18 cellular contexts compared by ENCODE assay signal in the genomic region with DNA sequence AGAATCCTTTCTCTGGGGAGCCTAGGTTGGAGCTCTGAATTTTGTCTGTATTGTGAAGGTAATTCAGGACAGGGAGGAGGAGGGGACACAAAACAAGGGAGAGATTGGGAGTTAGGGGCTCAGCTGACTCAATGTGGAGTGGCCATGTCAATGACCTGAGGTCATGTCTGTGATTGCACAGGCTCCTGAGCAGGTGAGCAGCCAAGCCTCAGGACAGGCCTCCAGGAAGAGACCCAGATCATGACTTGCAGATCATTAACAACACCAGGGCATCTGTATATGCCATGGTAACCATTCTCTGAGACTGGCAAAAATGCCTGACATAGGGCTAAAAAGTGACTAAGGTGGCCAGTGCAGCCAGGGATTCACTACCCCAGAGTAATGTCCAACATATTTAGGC. TPM values are rescaled to one million over a fixed set of nuclear protein-coding genes. Genes with fewer than 3 reads are reported as not detected.
DNase-seq lines count a peak whose midpoint lies in the region; ATAC-seq and TF ChIP-seq lines count a peak whose summit lies in the region.
"Had no signal": no experiment of that assay in that cellular context is flagged by ENCODE, and none has a peak within 500 bp of the region (broad histone marks: within the 10 kb centered on the region; RNA-seq: fewer than 3 reads in every experiment).

No MANE protein-coding gene starts in this region.

- no peak overlapping the region for H3K9ac ChIP-seq in BLaER1
- no peak overlapping the region for H3K9ac ChIP-seq in MM.1S (ENCODE audit: low read length)

- peak overlapping the region; percentile 0; the same call in 1 of the 2 replicates for H2AFZ ChIP-seq in MM.1S (ENCODE audit: low read length)
- H2AFZ ChIP-seq: GM23338 had no signal

- intact Hi-C loops in activated CD4-positive, alpha-beta T cell treated with anti-CD3 and anti-CD28 coated beads, Interleukin-2, amount 10 ng/mL, durations not matched to agents 24 days and 14 days (cut with micrococcal nuclease), result loop anchor here (5.0 kb wide), 2 partner anchors 46 to 79 kb away; a partner anchor contains a TSS
- intact Hi-C loops in right lobe of liver (cut with DNase I), result no loop called here

- H3K4me2 ChIP-seq in BLaER1, result peak overlapping the region; percentile 59
- no peak overlapping the region for H3K4me2 ChIP-seq in MM.1S (ENCODE audit: low read depth, low read length)
- H3K4me2 ChIP-seq: GM23338 had no signal

- no peak for TF ChIP-seq CTCF in MM.1S (IDR thresholded peaks at IDR 0.05; ENCODE audit: low read length)
- no peak for TF ChIP-seq CTCF in right lobe of liver (IDR thresholded peaks at IDR 0.05)

- H3K4me1 Mint-ChIP-seq in activated CD4-positive, alpha-beta T cell treated with anti-CD3 and anti-CD28 coated beads, Interleukin-2, amount 10 ng/mL, durations not matched to agents 24 days and 14 days, result peaks cover 20% of the 10 kb centered on the region
- H3K4me1 Mint-ChIP-seq: GM23338 had no signal

- H3K27ac Mint-ChIP-seq in activated CD4-positive, alpha-beta T cell treated with anti-CD3 and anti-CD28 coated beads, Interleukin-2, amount 10 ng/mL, durations not matched to agents 24 days and 14 days, result peak overlapping the region; percentile 28
- H3K27ac Mint-ChIP-seq: CD8-positive, alpha-beta T cell; GM23338 had no signal

- H3K9me2 ChIP-seq in MM.1S (replicated peaks; ENCODE audit: insufficient read depth, low read length), result no peaks in the 10 kb centered on the region

- H3K27me3 Mint-ChIP-seq in activated CD4-positive, alpha-beta T cell treated with anti-CD3 and anti-CD28 coated beads, Interleukin-2, amount 10 ng/mL, durations not matched to agents 24 days and 14 days, result peaks cover 7% of the 10 kb centered on the region

- peaks cover 20% of the 10 kb centered on the region for H3K9me3 ChIP-seq in BLaER1
- no peaks in the 10 kb centered on the region for H3K9me3 ChIP-seq in MM.1S (replicated peaks; ENCODE audit: insufficient read depth, low read length)
- no peaks in the 10 kb centered on the region for H3K9me3 ChIP-seq in right lobe of liver

- peaks cover 13% of the 10 kb centered on the region for H3F3A ChIP-seq in MM.1S (ENCODE audit: insufficient read depth, low read length)

- H3K4me3 ChIP-seq in BLaER1 (no peak overlapping the region), MM.1S (ENCODE audit: low read length) (no peak overlapping the region), right lobe of liver (no peak overlapping the region)
- H3K4me3 ChIP-seq: GM23338 had no signal

- peak in 3 of 4 donors; percentile 50 to 78 (median 69) for ATAC-seq in right lobe of liver
- no peak for ATAC-seq in HG02981 (IDR thresholded peaks at IDR 0.05; ENCODE audit: unreplicated experiment)
- no peak for ATAC-seq in GM18868 (IDR thresholded peaks at IDR 0.05; ENCODE audit: unreplicated experiment)
- no peak for ATAC-seq in HG03342 (IDR thresholded peaks at IDR 0.05; ENCODE audit: unreplicated experiment)
- ATAC-seq: CD8-positive, alpha-beta T cell; GM23338 had no signal

- H3K4me3 Mint-ChIP-seq in activated CD4-positive, alpha-beta T cell treated with anti-CD3 and anti-CD28 coated beads, Interleukin-2, amount 10 ng/mL, durations not matched to agents 24 days and 14 days, result no peak overlapping the region
- H3K4me3 Mint-ChIP-seq: CD14-positive monocyte; CD8-positive, alpha-beta T cell; GM23338 had no signal

- no peak for TF ChIP-seq POLR2A in right lobe of liver (IDR thresholded peaks at IDR 0.05)

- H3K36me3 ChIP-seq in BLaER1 (no peaks in the 10 kb centered on the region), MM.1S (replicated peaks; ENCODE audit: insufficient read depth, low read length) (no peaks in the 10 kb centered on the region), right lobe of liver (no peaks in the 10 kb centered on the region)

- no peaks in the 10 kb centered on the region for H3K36me3 Mint-ChIP-seq in activated CD4-positive, alpha-beta T cell treated with anti-CD3 and anti-CD28 coated beads, Interleukin-2, amount 10 ng/mL, durations not matched to agents 24 days and 14 days (ENCODE audit: low read depth)
- H3K36me3 Mint-ChIP-seq: CD14-positive monocyte; CD8-positive, alpha-beta T cell had no signal

- DNase-seq in activated CD4-positive, alpha-beta T cell treated with anti-CD3 and anti-CD28 coated beads, Interleukin-2, amount 10 ng/mL, durations not matched to agents 24 days and 14 days, result no peak
- DNase-seq in activated CD4-positive, alpha-beta T cell treated with anti-CD3 and anti-CD28 coated beads for 4 hours, result no peak
- DNase-seq in MM.1S, result no peak
- no peak for DNase-seq in right lobe of liver
- DNase-seq: 8988T; AML-193; CD8-positive, alpha-beta T cell; COR-L47; DMS153; GF-D8; H7; KBM-7 had no signal

- H4K20me1 ChIP-seq in BLaER1 (no peaks in the 10 kb centered on the region), MM.1S (ENCODE audit: insufficient read depth, low read length) (no peaks in the 10 kb centered on the region)

- no peaks in the 10 kb centered on the region for H3K79me2 ChIP-seq in MM.1S (ENCODE audit: low read length)

- H3K4me1 ChIP-seq in BLaER1 (peaks cover 29% of the 10 kb centered on the region), MM.1S (ENCODE audit: low read length) (peaks cover 27% of the 10 kb centered on the region), right lobe of liver (peaks cover 0 to 3% (median 0%) of the 10 kb centered on the region in 4 donors)

- H3K27me3 ChIP-seq in BLaER1 (no peaks in the 10 kb centered on the region), MM.1S (replicated peaks; ENCODE audit: insufficient read depth, low read length) (no peaks in the 10 kb centered on the region), right lobe of liver (no peaks in the 10 kb centered on the region)

- H3K9me3 Mint-ChIP-seq in activated CD4-positive, alpha-beta T cell treated with anti-CD3 and anti-CD28 coated beads, Interleukin-2, amount 10 ng/mL, durations not matched to agents 24 days and 14 days, result peaks cover 7% of the 10 kb centered on the region
- H3K9me3 Mint-ChIP-seq: CD8-positive, alpha-beta T cell had no signal

- no peak overlapping the region for H3K27ac ChIP-seq in BLaER1
- peak overlapping the region; percentile 94; the same call in 1 of the 2 replicates for H3K27ac ChIP-seq in MM.1S (ENCODE audit: low read length)
- H3K27ac ChIP-seq in right lobe of liver, result no peak overlapping the region

RNA-seq across cellular contexts. Expression of a gene that starts 20.9 kb away (rescaled TPM):
- total RNA-seq in activated CD4-positive, alpha-beta T cell treated with anti-CD3 and anti-CD28 coated beads, Interleukin-2, amount 10 ng/mL, durations not matched to agents 24 days and 14 days, result not detected in 2 replicates
- under 1 TPM in 1 of 6 experiments, not detected in 5; 0.49 TPM for total RNA-seq in right lobe of liver
- total RNA-seq: GM23338 had no signal

Comparison
In these comparisons a context has a peak if more than half of its experiments do, and no peak if none do; other contexts are left out.
1. ATAC-seq: peak in right lobe of liver (3 of 4); none in HG02981 (single experiment), GM18868 (single experiment) and HG03342 (single experiment).